In genomic region chr6:44223471-44224153, GRCh38 we compare ENCODE assay signal across 1 cellular context.
TF ChIP-seq lines count a peak whose summit lies in the region.

Gene SLC29A1, plus strand, starts transcription at chr6:44223595. Its CDS starts 3,719 bp downstream, at chr6:44227314.

TF ChIP-seq in HepG2, 621 proteins besides CTCF, POLR2A, EP300 and RAD21 (continued from another document and continues in another):
- TF ChIP-seq ZNF549 (CRISPR knock-in tag; IDR thresholded peaks at IDR 0.05): peak; percentile 73; the same call in 1 of the 2 replicates
- TF ChIP-seq WIZ (CRISPR knock-in tag; IDR thresholded peaks at IDR 0.05): 0 out of 2 replicates have a peak, but pooled peaks have one; percentile 37
- TF ChIP-seq ZNF230 (CRISPR knock-in tag; IDR thresholded peaks at IDR 0.05): peak; percentile 37; the same call in 1 of the 2 replicates
- TF ChIP-seq AFF4 (CRISPR knock-in tag; IDR thresholded peaks at IDR 0.05): no peak
- TF ChIP-seq ATF1 (CRISPR knock-in tag; IDR thresholded peaks at IDR 0.05): no peak
- peak; percentile 54; the same call in 1 of the 2 replicates for TF ChIP-seq ZNF670 (CRISPR knock-in tag; IDR thresholded peaks at IDR 0.05; ENCODE audit: borderline replicate concordance)
- peak; percentile 15 for TF ChIP-seq POGZ (CRISPR knock-in tag; IDR thresholded peaks at IDR 0.05)
- TF ChIP-seq ZBTB4 (CRISPR knock-in tag; IDR thresholded peaks at IDR 0.05; ENCODE audit: borderline replicate concordance): no peak
- no peak; the same call in 1 of the 2 replicates for TF ChIP-seq PAX8 (CRISPR knock-in tag; IDR thresholded peaks at IDR 0.05; ENCODE audit: borderline replicate concordance)
- 0 out of 2 replicates have a peak, but pooled peaks have one; percentile 61 for TF ChIP-seq IRX3 (CRISPR knock-in tag; IDR thresholded peaks at IDR 0.05; ENCODE audit: borderline replicate concordance, low read depth)
- no peak; the same call in 1 of the 2 replicates for TF ChIP-seq ZNF362 (CRISPR knock-in tag; IDR thresholded peaks at IDR 0.05; ENCODE audit: borderline replicate concordance)
- TF ChIP-seq RNF2 (conservative IDR thresholded peaks at IDR 0.05; ENCODE audit: low read depth): 0 out of 2 replicates have a peak, but pooled peaks have one; percentile 55
- TF ChIP-seq PREB (CRISPR knock-in tag; IDR thresholded peaks at IDR 0.05): 0 out of 2 replicates have a peak, but pooled peaks have one; percentile 41
- 0 out of 2 replicates have a peak, but pooled peaks have one; percentile 33 for TF ChIP-seq DPF2 (CRISPR knock-in tag; IDR thresholded peaks at IDR 0.05; ENCODE audit: borderline replicate concordance, low read depth)
- TF ChIP-seq ZFP91 (CRISPR knock-in tag; IDR thresholded peaks at IDR 0.05; ENCODE audit: borderline replicate concordance): peak; percentile 85
- TF ChIP-seq CSRNP1 (CRISPR knock-in tag; IDR thresholded peaks at IDR 0.05): peak; percentile 63
- peak; percentile 53; the same call in 1 of the 2 replicates for TF ChIP-seq HIC2 (CRISPR knock-in tag; IDR thresholded peaks at IDR 0.05; ENCODE audit: low read depth)
- TF ChIP-seq GATAD1 (CRISPR knock-in tag; IDR thresholded peaks at IDR 0.05): no peak
- peak; percentile 92 for TF ChIP-seq TFDP2 (CRISPR knock-in tag; IDR thresholded peaks at IDR 0.05)
- no peak for TF ChIP-seq PCBP2 (optimal IDR thresholded peaks at IDR 0.05; ENCODE audit: low read depth, low read length, poor library complexity, severe bottlenecking)
- no peak for TF ChIP-seq ASH2L (IDR thresholded peaks at IDR 0.05; ENCODE audit: insufficient read length, low read depth, low read length)
- TF ChIP-seq ZMAT3 (CRISPR knock-in tag; conservative IDR thresholded peaks at IDR 0.05): peak; percentile 89
- TF ChIP-seq SOX6 (IDR thresholded peaks at IDR 0.05): no peak
- TF ChIP-seq SOX6 (CRISPR knock-in tag; IDR thresholded peaks at IDR 0.05): 0 out of 2 replicates have a peak, but pooled peaks have one; percentile 28
- no peak for TF ChIP-seq ZNF572 (CRISPR knock-in tag; IDR thresholded peaks at IDR 0.05)
- 0 out of 2 replicates have a peak, but pooled peaks have one; percentile 57 for TF ChIP-seq CENPT (CRISPR knock-in tag; IDR thresholded peaks at IDR 0.05; ENCODE audit: low read depth)
- TF ChIP-seq KLF15 (CRISPR knock-in tag; IDR thresholded peaks at IDR 0.05; ENCODE audit: borderline replicate concordance): no peak
- TF ChIP-seq ATF7-NPFF (CRISPR knock-in tag; IDR thresholded peaks at IDR 0.05; ENCODE audit: low read depth): no peak; the same call in none of the 2 replicates
- no peak for TF ChIP-seq TCF12 (IDR thresholded peaks at IDR 0.05)
- TF ChIP-seq TCF12 (CRISPR knock-in tag; IDR thresholded peaks at IDR 0.05): no peak
- TF ChIP-seq ZNF383 (CRISPR knock-in tag; IDR thresholded peaks at IDR 0.05; ENCODE audit: borderline replicate concordance): no peak
- peak; percentile 79 for TF ChIP-seq SP4 (CRISPR knock-in tag; IDR thresholded peaks at IDR 0.05)
- TF ChIP-seq ZNF225 (CRISPR knock-in tag; IDR thresholded peaks at IDR 0.05): 0 out of 2 replicates have a peak, but pooled peaks have one; percentile 32
- TF ChIP-seq MXI1 (IDR thresholded peaks at IDR 0.05; ENCODE audit: borderline replicate concordance, low read depth, low read length): peak; percentile 11; the same call in 1 of the 3 replicates
- TF ChIP-seq SP5 (CRISPR knock-in tag; IDR thresholded peaks at IDR 0.05; ENCODE audit: borderline replicate concordance, low read depth): peak; percentile 68
- TF ChIP-seq ZBTB38 (CRISPR knock-in tag; IDR thresholded peaks at IDR 0.05): no peak; the same call in 1 of the 2 replicates
- peak; percentile 91; the same call in 1 of the 2 replicates for TF ChIP-seq YEATS4 (CRISPR knock-in tag; IDR thresholded peaks at IDR 0.05; ENCODE audit: borderline replicate concordance)
- no peak for TF ChIP-seq DRAP1 (CRISPR knock-in tag; IDR thresholded peaks at IDR 0.05)
- peak in 1 of 2 experiments; percentile 34; a peak in 1 of 4 replicates for TF ChIP-seq KLF16 (CRISPR knock-in tag; IDR thresholded peaks at IDR 0.05)
- peak; percentile 94 for TF ChIP-seq ZSCAN20 (CRISPR knock-in tag; IDR thresholded peaks at IDR 0.05; ENCODE audit: borderline replicate concordance)
- TF ChIP-seq NCOA2 (CRISPR knock-in tag; IDR thresholded peaks at IDR 0.05): 0 out of 2 replicates have a peak, but pooled peaks have one; percentile 21
- TF ChIP-seq ZFX (CRISPR knock-in tag; IDR thresholded peaks at IDR 0.05; ENCODE audit: low read depth): peak; percentile 81
- peak; percentile 88 for TF ChIP-seq ZNF546 (CRISPR knock-in tag; conservative IDR thresholded peaks at IDR 0.05)
- no peak for TF ChIP-seq SP1 (IDR thresholded peaks at IDR 0.05)
- peak; percentile 11; the same call in 1 of the 2 replicates for TF ChIP-seq SP1 (CRISPR knock-in tag; IDR thresholded peaks at IDR 0.05)
- peak; percentile 71; the same call in 1 of the 2 replicates for TF ChIP-seq SALL2 (CRISPR knock-in tag; IDR thresholded peaks at IDR 0.05)
- peak; percentile 75; the same call in 1 of the 2 replicates for TF ChIP-seq HES4 (CRISPR knock-in tag; IDR thresholded peaks at IDR 0.05; ENCODE audit: borderline replicate concordance)
- TF ChIP-seq NCOR1 (IDR thresholded peaks at IDR 0.05; ENCODE audit: borderline replicate concordance, low read length): no peak
- no peak for TF ChIP-seq SSRP1 (CRISPR knock-in tag; IDR thresholded peaks at IDR 0.05)
- TF ChIP-seq ZNF558 (CRISPR knock-in tag; IDR thresholded peaks at IDR 0.05; ENCODE audit: borderline replicate concordance): peak; percentile 79; the same call in 1 of the 2 replicates
